1 cellular context compared by ENCODE assay signal in the genomic region with DNA sequence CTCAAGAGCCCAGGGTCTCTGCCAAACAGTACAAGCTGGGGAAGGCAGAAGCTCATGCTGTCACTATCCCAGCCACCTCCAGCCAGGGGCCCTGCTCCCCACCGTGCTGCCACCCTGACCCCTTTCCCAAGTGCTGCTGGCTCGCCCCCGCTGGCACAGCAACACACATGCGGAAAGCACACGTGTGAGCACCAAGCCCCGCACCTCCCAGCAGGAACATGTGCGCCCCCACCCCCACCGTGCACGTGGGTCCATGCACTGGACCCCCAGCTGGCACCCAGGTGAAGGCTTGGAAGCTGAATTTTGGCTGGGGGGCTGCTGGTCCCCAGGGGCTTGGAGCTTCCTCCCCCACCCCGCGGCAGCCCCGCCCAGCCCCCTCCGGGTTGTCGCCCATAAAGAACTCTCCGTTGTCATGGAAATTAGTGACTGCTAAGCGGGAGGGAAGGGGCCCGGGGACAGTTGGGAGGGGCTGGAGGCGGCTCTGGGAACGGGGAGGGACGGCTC.
TF ChIP-seq lines count a peak whose summit lies in the region.

No MANE protein-coding gene starts in this region.

TF ChIP-seq in GM12878, 131 proteins besides CTCF, POLR2A, EP300 and RAD21:
- TF ChIP-seq TCF12 (IDR thresholded peaks at IDR 0.05; ENCODE audit: low read depth, low read length): no peak
- no peak for TF ChIP-seq STAT1 (conservative IDR thresholded peaks at IDR 0.05)
- TF ChIP-seq, protein P1, sequence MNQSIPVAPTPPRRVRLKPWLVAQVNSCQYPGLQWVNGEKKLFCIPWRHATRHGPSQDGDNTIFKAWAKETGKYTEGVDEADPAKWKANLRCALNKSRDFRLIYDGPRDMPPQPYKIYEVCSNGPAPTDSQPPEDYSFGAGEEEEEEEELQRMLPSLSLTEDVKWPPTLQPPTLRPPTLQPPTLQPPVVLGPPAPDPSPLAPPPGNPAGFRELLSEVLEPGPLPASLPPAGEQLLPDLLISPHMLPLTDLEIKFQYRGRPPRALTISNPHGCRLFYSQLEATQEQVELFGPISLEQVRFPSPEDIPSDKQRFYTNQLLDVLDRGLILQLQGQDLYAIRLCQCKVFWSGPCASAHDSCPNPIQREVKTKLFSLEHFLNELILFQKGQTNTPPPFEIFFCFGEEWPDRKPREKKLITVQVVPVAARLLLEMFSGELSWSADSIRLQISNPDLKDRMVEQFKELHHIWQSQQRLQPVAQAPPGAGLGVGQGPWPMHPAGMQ (IDR thresholded peaks at IDR 0.05; ENCODE audit: borderline replicate concordance): no peak
- no peak for TF ChIP-seq WRNIP1 (IDR thresholded peaks at IDR 0.05; ENCODE audit: borderline replicate concordance, low read depth, low read length)
- TF ChIP-seq ASH2L (IDR thresholded peaks at IDR 0.05; ENCODE audit: borderline replicate concordance, low read depth): no peak
- TF ChIP-seq NRF1 (conservative IDR thresholded peaks at IDR 0.05; ENCODE audit: low read depth, low read length): no peak
- no peak for TF ChIP-seq KLF5 (IDR thresholded peaks at IDR 0.05; ENCODE audit: partially characterized antibody)
- TF ChIP-seq SMARCA5 (IDR thresholded peaks at IDR 0.05): no peak
- TF ChIP-seq, protein P2, sequence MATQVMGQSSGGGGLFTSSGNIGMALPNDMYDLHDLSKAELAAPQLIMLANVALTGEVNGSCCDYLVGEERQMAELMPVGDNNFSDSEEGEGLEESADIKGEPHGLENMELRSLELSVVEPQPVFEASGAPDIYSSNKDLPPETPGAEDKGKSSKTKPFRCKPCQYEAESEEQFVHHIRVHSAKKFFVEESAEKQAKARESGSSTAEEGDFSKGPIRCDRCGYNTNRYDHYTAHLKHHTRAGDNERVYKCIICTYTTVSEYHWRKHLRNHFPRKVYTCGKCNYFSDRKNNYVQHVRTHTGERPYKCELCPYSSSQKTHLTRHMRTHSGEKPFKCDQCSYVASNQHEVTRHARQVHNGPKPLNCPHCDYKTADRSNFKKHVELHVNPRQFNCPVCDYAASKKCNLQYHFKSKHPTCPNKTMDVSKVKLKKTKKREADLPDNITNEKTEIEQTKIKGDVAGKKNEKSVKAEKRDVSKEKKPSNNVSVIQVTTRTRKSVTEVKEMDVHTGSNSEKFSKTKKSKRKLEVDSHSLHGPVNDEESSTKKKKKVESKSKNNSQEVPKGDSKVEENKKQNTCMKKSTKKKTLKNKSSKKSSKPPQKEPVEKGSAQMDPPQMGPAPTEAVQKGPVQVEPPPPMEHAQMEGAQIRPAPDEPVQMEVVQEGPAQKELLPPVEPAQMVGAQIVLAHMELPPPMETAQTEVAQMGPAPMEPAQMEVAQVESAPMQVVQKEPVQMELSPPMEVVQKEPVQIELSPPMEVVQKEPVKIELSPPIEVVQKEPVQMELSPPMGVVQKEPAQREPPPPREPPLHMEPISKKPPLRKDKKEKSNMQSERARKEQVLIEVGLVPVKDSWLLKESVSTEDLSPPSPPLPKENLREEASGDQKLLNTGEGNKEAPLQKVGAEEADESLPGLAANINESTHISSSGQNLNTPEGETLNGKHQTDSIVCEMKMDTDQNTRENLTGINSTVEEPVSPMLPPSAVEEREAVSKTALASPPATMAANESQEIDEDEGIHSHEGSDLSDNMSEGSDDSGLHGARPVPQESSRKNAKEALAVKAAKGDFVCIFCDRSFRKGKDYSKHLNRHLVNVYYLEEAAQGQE (IDR thresholded peaks at IDR 0.05; ENCODE audit: low read depth, low read length): no peak
- no peak for TF ChIP-seq ESRRA (IDR thresholded peaks at IDR 0.05; ENCODE audit: low read length)
- TF ChIP-seq, protein P3, sequence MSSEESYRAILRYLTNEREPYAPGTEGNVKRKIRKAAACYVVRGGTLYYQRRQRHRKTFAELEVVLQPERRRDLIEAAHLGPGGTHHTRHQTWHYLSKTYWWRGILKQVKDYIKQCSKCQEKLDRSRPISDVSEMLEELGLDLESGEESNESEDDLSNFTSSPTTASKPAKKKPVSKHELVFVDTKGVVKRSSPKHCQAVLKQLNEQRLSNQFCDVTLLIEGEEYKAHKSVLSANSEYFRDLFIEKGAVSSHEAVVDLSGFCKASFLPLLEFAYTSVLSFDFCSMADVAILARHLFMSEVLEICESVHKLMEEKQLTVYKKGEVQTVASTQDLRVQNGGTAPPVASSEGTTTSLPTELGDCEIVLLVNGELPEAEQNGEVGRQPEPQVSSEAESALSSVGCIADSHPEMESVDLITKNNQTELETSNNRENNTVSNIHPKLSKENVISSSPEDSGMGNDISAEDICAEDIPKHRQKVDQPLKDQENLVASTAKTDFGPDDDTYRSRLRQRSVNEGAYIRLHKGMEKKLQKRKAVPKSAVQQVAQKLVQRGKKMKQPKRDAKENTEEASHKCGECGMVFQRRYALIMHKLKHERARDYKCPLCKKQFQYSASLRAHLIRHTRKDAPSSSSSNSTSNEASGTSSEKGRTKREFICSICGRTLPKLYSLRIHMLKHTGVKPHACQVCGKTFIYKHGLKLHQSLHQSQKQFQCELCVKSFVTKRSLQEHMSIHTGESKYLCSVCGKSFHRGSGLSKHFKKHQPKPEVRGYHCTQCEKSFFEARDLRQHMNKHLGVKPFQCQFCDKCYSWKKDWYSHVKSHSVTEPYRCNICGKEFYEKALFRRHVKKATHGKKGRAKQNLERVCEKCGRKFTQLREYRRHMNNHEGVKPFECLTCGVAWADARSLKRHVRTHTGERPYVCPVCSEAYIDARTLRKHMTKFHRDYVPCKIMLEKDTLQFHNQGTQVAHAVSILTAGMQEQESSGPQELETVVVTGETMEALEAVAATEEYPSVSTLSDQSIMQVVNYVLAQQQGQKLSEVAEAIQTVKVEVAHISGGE (CRISPR knock-in tag; IDR thresholded peaks at IDR 0.05): no peak
- no peak for TF ChIP-seq HDAC2 (IDR thresholded peaks at IDR 0.05)
- no peak for TF ChIP-seq RFX5 (IDR thresholded peaks at IDR 0.05; ENCODE audit: low read depth, low read length)
- no peak for TF ChIP-seq MEF2B (IDR thresholded peaks at IDR 0.05; ENCODE audit: partially characterized antibody, poor library complexity, severe bottlenecking)
- no peak for TF ChIP-seq MTA3 (IDR thresholded peaks at IDR 0.05; ENCODE audit: borderline replicate concordance, low read length)
- no peak for TF ChIP-seq MYB (IDR thresholded peaks at IDR 0.05; ENCODE audit: borderline replicate concordance, low read depth, low read length)
- TF ChIP-seq, protein P4, sequence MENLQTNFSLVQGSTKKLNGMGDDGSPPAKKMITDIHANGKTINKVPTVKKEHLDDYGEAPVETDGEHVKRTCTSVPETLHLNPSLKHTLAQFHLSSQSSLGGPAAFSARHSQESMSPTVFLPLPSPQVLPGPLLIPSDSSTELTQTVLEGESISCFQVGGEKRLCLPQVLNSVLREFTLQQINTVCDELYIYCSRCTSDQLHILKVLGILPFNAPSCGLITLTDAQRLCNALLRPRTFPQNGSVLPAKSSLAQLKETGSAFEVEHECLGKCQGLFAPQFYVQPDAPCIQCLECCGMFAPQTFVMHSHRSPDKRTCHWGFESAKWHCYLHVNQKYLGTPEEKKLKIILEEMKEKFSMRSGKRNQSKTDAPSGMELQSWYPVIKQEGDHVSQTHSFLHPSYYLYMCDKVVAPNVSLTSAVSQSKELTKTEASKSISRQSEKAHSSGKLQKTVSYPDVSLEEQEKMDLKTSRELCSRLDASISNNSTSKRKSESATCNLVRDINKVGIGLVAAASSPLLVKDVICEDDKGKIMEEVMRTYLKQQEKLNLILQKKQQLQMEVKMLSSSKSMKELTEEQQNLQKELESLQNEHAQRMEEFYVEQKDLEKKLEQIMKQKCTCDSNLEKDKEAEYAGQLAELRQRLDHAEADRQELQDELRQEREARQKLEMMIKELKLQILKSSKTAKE (IDR thresholded peaks at IDR 0.05; ENCODE audit: low read depth, poor library complexity, severe bottlenecking): no peak
- no peak for TF ChIP-seq MEF2A (IDR thresholded peaks at IDR 0.05; ENCODE audit: insufficient read depth, low read depth, low read length)
- TF ChIP-seq ZSCAN29 (IDR thresholded peaks at IDR 0.05): no peak
- no peak for TF ChIP-seq CBX3 (IDR thresholded peaks at IDR 0.05; ENCODE audit: borderline replicate concordance, low read depth)
